8 cellular contexts compared by ENCODE assay signal in genomic region chr19:17747205-17748098, GRCh38. TPM values are rescaled to one million over a fixed set of nuclear protein-coding genes. Genes with fewer than 3 reads are reported as not detected.
DNase-seq lines count a peak whose midpoint lies in the region; ATAC-seq and TF ChIP-seq lines count a peak whose summit lies in the region.

No MANE protein-coding gene starts in this region.

- H3K4me3 ChIP-seq in dorsolateral prefrontal cortex (peak overlapping the region; percentile 63 to 100 (median 91)), right lobe of liver (peak overlapping the region; percentile 31 to 55 (median 34))

- no peaks in the 10 kb centered on the region for H3K9me3 ChIP-seq in right lobe of liver

- WGBS in right lobe of liver (ENCODE audit: insufficient coverage, low coverage, low lambda C conversion rate, missing lambda C conversion rate): 8% methylated on average over 26 of the region's 75 CpGs

- H3K27me3 ChIP-seq in dorsolateral prefrontal cortex: no peaks in the 10 kb centered on the region
- H3K27me3 ChIP-seq in right lobe of liver: no peaks in the 10 kb centered on the region

- peak; percentile 44 to 93 (median 90) for DNase-seq in C1 segment of cervical spinal cord (lab: John Stamatoyannopoulos, UW)
- DNase-seq in NCI-H774 (lab: John Stamatoyannopoulos, UW): peak; percentile 93
- peak; percentile 91 to 94 for DNase-seq in activated CD4-positive, alpha-beta T cell treated with anti-CD3 and anti-CD28 coated beads, Interleukin-2, amount 50 U/mL, for 48 hours
- DNase-seq in dorsolateral prefrontal cortex: peak; percentile 97 to 99 (median 98)
- peak; percentile 86 to 95 (median 92) for DNase-seq in right lobe of liver
- DNase-seq in stimulated activated CD4-positive, alpha-beta T cell treated with anti-CD3 and anti-CD28 coated beads, Interleukin-4, amount 100 ng/mL, for 24 hours: peak; percentile 95

- peak; percentile 78 for ATAC-seq in GM19397 (IDR thresholded peaks at IDR 0.05; ENCODE audit: unreplicated experiment)
- ATAC-seq in HG03571 (IDR thresholded peaks at IDR 0.05; ENCODE audit: unreplicated experiment): peak; percentile 58
- peak; percentile 91 to 96 (median 94) for ATAC-seq in right lobe of liver

- intact Hi-C loops in dorsolateral prefrontal cortex (cut with DNase I): no loop called here
- intact Hi-C loops in right lobe of liver (cut with DNase I): no loop called here

- TF ChIP-seq POLR2A in right lobe of liver (IDR thresholded peaks at IDR 0.05): no peak

- TF ChIP-seq CTCF in dorsolateral prefrontal cortex (IDR thresholded peaks at IDR 0.05 in 54 of 56, conservative IDR thresholded peaks at IDR 0.05 in 2 of 56; ENCODE audit: low read depth in 1 of 56, partially characterized antibody in 56 of 56) (peak in 3 of 56 donors; percentile 10 to 18 (median 10)), right lobe of liver (IDR thresholded peaks at IDR 0.05) (no peak)

- H3K27ac ChIP-seq in dorsolateral prefrontal cortex (peak overlapping the region; percentile 20 to 100 (median 99)), right lobe of liver (no peak overlapping the region)

- H3K36me3 ChIP-seq in right lobe of liver: no peaks in the 10 kb centered on the region

- H3K4me1 ChIP-seq in right lobe of liver: no peaks in the 10 kb centered on the region

RNA-seq across cellular contexts. Expression of gene FCHO1, which starts 3.8 kb away (rescaled TPM):
- total RNA-seq in dorsolateral prefrontal cortex (100 to 1,000 TPM in 21 of 120 experiments, 10 to 100 TPM in 99; 39.4 to 173 (median 76.8) TPM), right lobe of liver (1 to 10 TPM in 4 of 6 experiments, under 1 TPM in 2; 0.93 to 3.6 (median 1.3) TPM)

RNA-seq across cellular contexts. Expression of gene MAP1S, which starts 28.2 kb away (rescaled TPM):
- total RNA-seq in dorsolateral prefrontal cortex (100 to 1,000 TPM in 116 of 120 experiments, 10 to 100 TPM in 4; 88.0 to 219 (median 156) TPM), right lobe of liver (10 to 100 TPM; 11.1 to 31.3 (median 14.9) TPM)

RNA-seq across cellular contexts. Expression of gene B3GNT3, which starts 47.5 kb away (rescaled TPM):
- total RNA-seq in dorsolateral prefrontal cortex (under 1 TPM in 2 of 120 experiments, not detected in 118; 0.56 to 0.67 TPM), right lobe of liver (10 to 100 TPM in 2 of 6 experiments, 1 to 10 TPM in 3, under 1 TPM in 1; 0.26 to 13.6 (median 3.1) TPM)

RNA-seq across cellular contexts. Expression of gene UNC13A, which starts 59.3 kb away (rescaled TPM):
- total RNA-seq in dorsolateral prefrontal cortex (100 to 1,000 TPM in 114 of 120 experiments, 10 to 100 TPM in 6; 49.4 to 256 (median 166) TPM), right lobe of liver (under 1 TPM in 1 of 6 experiments, not detected in 5; 0.02 TPM)

Comparison
In these comparisons a context has a peak if more than half of its experiments do, and no peak if none do; other contexts are left out.
1. H3K27ac ChIP-seq: peak in dorsolateral prefrontal cortex (59 of 59); none in right lobe of liver (0 of 3).
2. RNA of gene FCHO1, which starts 3.8 kb away (total RNA-seq): 39.4 to 173 TPM in dorsolateral prefrontal cortex; 0.93 to 3.6 TPM in right lobe of liver; every median in the first group is over 4 times any median in the second.
3. Peak in every context shown above with its lines, with median percentiles within 50 percentile points of each other: DNase-seq and ATAC-seq.